In the genomic region with DNA sequence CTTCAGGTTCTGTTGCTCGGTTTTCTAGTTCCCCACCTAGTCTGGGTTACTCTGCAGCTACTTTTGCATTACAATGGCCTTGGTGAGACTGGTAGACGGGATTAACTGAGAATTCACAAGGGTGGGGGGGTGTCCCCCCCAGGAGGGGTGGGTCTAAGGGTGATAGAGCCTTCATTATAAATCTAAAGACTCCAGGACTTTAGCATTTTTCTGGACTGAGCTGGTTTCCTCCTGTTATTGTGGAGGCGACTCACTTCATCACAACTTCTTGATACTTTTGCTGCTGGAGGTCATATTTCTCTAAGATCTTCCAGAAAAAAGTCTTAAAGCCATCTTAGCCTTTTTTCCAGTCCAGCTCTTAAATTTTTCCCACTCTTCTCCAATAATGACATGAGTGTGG, we compare ENCODE assay signal across 3 cellular contexts. TPM values are rescaled to one million over a fixed set of nuclear protein-coding genes. Genes with fewer than 3 reads are reported as not detected.
"Had no signal": no experiment of that assay in that cellular context is flagged by ENCODE, and none has a peak within 500 bp of the region (broad histone marks: within the 10 kb centered on the region; RNA-seq: fewer than 3 reads in every experiment).

No MANE protein-coding gene starts in this region.

RNA-seq across cellular contexts. Expression of a gene that starts 19.5 kb away (rescaled TPM):
- total RNA-seq: PC-3, SJSA1 had no signal
- polyA plus RNA-seq: aorta had no signal

RNA-seq across cellular contexts. Expression of a gene that starts 43.8 kb away (rescaled TPM):
- total RNA-seq: PC-3 had no signal
